ENCODE assay signal across 19 cellular contexts in the genomic region with DNA sequence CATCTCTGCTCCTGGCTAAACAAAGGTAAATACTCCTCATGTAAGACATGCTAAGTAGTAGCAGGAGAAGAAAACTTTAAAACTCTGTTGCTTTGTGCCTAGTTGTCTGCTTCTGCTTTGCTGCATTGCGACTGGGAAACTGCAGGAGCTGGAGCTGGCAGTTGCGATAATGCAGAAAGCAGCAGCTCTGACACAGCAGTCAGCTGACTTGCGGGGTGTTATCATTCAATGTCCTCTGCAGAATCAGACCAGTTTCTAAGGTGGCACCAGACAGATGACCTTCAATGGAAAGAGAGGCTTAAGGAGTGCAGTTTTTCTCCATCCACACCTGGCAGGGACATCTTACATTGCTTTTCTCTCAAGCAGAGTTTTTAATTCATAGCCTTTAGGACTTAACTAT.
A peak's percentile ranks its signal among the peaks of the same experiment; 100 is the strongest.
DNase-seq lines count a peak whose midpoint lies in the region; ATAC-seq lines count a peak whose summit lies in the region.
"Had no signal": no experiment of that assay in that cellular context is flagged by ENCODE, and none has a peak within 500 bp of the region (broad histone marks: within the 10 kb centered on the region; RNA-seq: fewer than 3 reads in every experiment).

No MANE protein-coding gene starts in this region.

- intact Hi-C loops in left ventricle myocardium superior (cut with micrococcal nuclease) = no loop called here

- DNase-seq in DMS79 treated with DMSO at 0.1 percent for 48 hours (lab: John Stamatoyannopoulos, UW) (peak; percentile 79), NCI-H2029 (lab: John Stamatoyannopoulos, UW) (peak; percentile 37), OCI-M1 (lab: John Stamatoyannopoulos, UW) (peak; percentile 49), left ventricle myocardium superior (no peak), C1 segment of cervical spinal cord (lab: John Stamatoyannopoulos, UW) (no peak)
- DNase-seq in stimulated activated CD4-positive, alpha-beta T cell treated with anti-CD3 and anti-CD28 coated beads, Interleukin-2, amount 100 ng/mL, for 24 hours = no peak
- DNase-seq: activated CD8-positive, alpha-beta memory T cell treated with anti-CD3 and anti-CD28 coated beads for 24 hours; activated T-cell treated with anti-CD3 and anti-CD28 coated beads, Interleukin-2, amount 50 U/mL, for 1 hour; cortex of kidney; foreskin keratinocyte; naive B cell; ovary; PC-9; thyroid gland had no signal

- ATAC-seq in left ventricle myocardium superior = peak; percentile 60
- ATAC-seq in HG03571 (IDR thresholded peaks at IDR 0.05; ENCODE audit: unreplicated experiment) = no peak
- no peak for ATAC-seq in HG02571 (IDR thresholded peaks at IDR 0.05; ENCODE audit: unreplicated experiment)
- ATAC-seq: esophagus mucosa, left lobe of liver, sciatic nerve had no signal

Comparison
In these comparisons a context has a peak if more than half of its experiments do, and no peak if none do; other contexts are left out.
1. DNase-seq: peak in DMS79 treated with DMSO at 0.1 percent for 48 hours (single experiment), NCI-H2029 (single experiment) and OCI-M1 (single experiment); none in left ventricle myocardium superior (single experiment), C1 segment of cervical spinal cord (0 of 14) and stimulated activated CD4-positive, alpha-beta T cell treated with anti-CD3 and anti-CD28 coated beads, Interleukin-2, amount 100 ng/mL, for 24 hours (0 of 2).